ENCODE assay signal across 8 cellular contexts in genomic region chr20:13008761-13009681, GRCh38. TPM values are rescaled to one million over a fixed set of nuclear protein-coding genes. Genes with fewer than 3 reads are reported as not detected.
DNase-seq lines count a peak whose midpoint lies in the region; ATAC-seq, FAIRE-seq and TF ChIP-seq lines count a peak whose summit lies in the region.

SPTLC3 (plus strand) TSS chr20:13008972; CDS start chr20:13009268, 296 bp downstream.

- H3K9me2 ChIP-seq in Karpas-422 (replicated peaks; ENCODE audit: insufficient read depth, low read length): no peaks in the 10 kb centered on the region

- DNase-seq in Karpas-422 (no peak), coronary artery (ENCODE audit: low spot score) (peak; percentile 75), medulla oblongata (ENCODE audit: extremely low spot score) (peak; percentile 63), transverse colon (peak; percentile 62), GM19239 (ENCODE audit: insufficient read length, low spot score) (no peak), HEK293T (ENCODE audit: extremely low spot score) (no peak)

- H3K4me3 ChIP-seq in Karpas-422 (ENCODE audit: low read length) (peak within 1 kb of the TSS; percentile 31), coronary artery (peak within 1 kb of the TSS; percentile 64), transverse colon (peak within 1 kb of the TSS; percentile 4 to 51 (median 29))

- no peaks in the 10 kb centered on the region for H3K79me2 ChIP-seq in Karpas-422 (ENCODE audit: low read length)

- H3K9me3 ChIP-seq in Karpas-422 (ENCODE audit: low read length): no peaks in the 10 kb centered on the region
- H3K9me3 ChIP-seq in transverse colon: no peaks in the 10 kb centered on the region

- intact Hi-C loops in transverse colon (cut with DNase I; ENCODE audit: low total_unique reads): no loop called here

- no peak within 1 kb of the TSS for H2AFZ ChIP-seq in Karpas-422 (ENCODE audit: low read length)

- 3 to 4% methylated on average over 4 to 9 of the region's 9 CpGs for WGBS in transverse colon (ENCODE audit: low coverage in 1 of 2), 2 donors

- no peak within 1 kb of the TSS for H3K27ac ChIP-seq in Karpas-422 (ENCODE audit: low read length)
- H3K27ac ChIP-seq in coronary artery: peak within 1 kb of the TSS; percentile 52 to 80
- peak within 1 kb of the TSS; percentile 69 to 82 (median 76) for H3K27ac ChIP-seq in transverse colon

- CTCF ChIA-PET in HEK293T (lab: Yijun Ruan, JAX): no interaction called here

- H3K36me3 ChIP-seq in Karpas-422 (ENCODE audit: insufficient read depth, low read length) (no peaks in the 10 kb centered on the region), transverse colon (no peaks in the 10 kb centered on the region)

- no peak for TF ChIP-seq EP300 in transverse colon (IDR thresholded peaks at IDR 0.05; ENCODE audit: low read depth)

- TF ChIP-seq POLR2A in transverse colon (IDR thresholded peaks at IDR 0.05): peak; percentile 40

- H3K4me1 ChIP-seq in Karpas-422 (ENCODE audit: low read length) (peaks cover 25% of the 10 kb centered on the region), transverse colon (peaks cover 0 to 19% (median 10%) of the 10 kb centered on the region in 4 donors)

- H3K4me2 ChIP-seq in Karpas-422 (ENCODE audit: low read depth, low read length, poor library complexity, severe bottlenecking): peak within 1 kb of the TSS; percentile 61

- in situ Hi-C loops in transverse colon (cut with MboI; ENCODE audit: low pct_ligation_motif_present in 1 of 4, low pct_unique_long_range_greater_than_20kb in 1 of 4, low sequenced_read_pairs in 3 of 4): no loop called here

- H3K9ac ChIP-seq in Karpas-422 (ENCODE audit: low read length): no peak within 1 kb of the TSS

- FAIRE-seq in GM19239 (lab: Jason Lieb, UNC): no peak

- POLR2A ChIA-PET in HEK293T (lab: Yijun Ruan, JAX): no interaction called here

- TF ChIP-seq CTCF in coronary artery (IDR thresholded peaks at IDR 0.05) (no peak), transverse colon (IDR thresholded peaks at IDR 0.05) (no peak)

- peak; percentile 53 for ATAC-seq in GM18502 (IDR thresholded peaks at IDR 0.05; ENCODE audit: poor library complexity, unreplicated experiment)
- peak; percentile 24 for ATAC-seq in GM21786 (IDR thresholded peaks at IDR 0.05; ENCODE audit: unreplicated experiment)

- H4K20me1 ChIP-seq in Karpas-422 (ENCODE audit: insufficient read depth, low read depth, low read length): no peaks in the 10 kb centered on the region

- no peaks in the 10 kb centered on the region for H3K27me3 ChIP-seq in Karpas-422 (ENCODE audit: low read length)
- no peaks in the 10 kb centered on the region for H3K27me3 ChIP-seq in transverse colon

TF ChIP-seq in HEK293T, 16 proteins besides CTCF, POLR2A, EP300 and RAD21:
- no peak for TF ChIP-seq FOXM1 (IDR thresholded peaks at IDR 0.05; ENCODE audit: borderline replicate concordance)
- no peak for TF ChIP-seq ELF4 (IDR thresholded peaks at IDR 0.05)
- TF ChIP-seq SP1 (IDR thresholded peaks at IDR 0.05): no peak
- TF ChIP-seq SUZ12 (IDR thresholded peaks at IDR 0.05): no peak
- TF ChIP-seq FOXK2 (IDR thresholded peaks at IDR 0.05): no peak

RNA-seq across cellular contexts. Expression of gene SPTLC3, which starts in this region (rescaled TPM):
- total RNA-seq in Karpas-422 (2014; rRNA removed; shearing (Covaris generic); ENCODE audit: low replicate concordance): not detected in 2 replicates
- 10 to 100 TPM in 1 of 4 donors, 1 to 10 TPM in 3; 2.6 to 11.6 (median 8.8) TPM for total RNA-seq in transverse colon

Comparison
In these comparisons a context has a peak if more than half of its experiments do, and no peak if none do; other contexts are left out.
1. DNase-seq: peak in coronary artery (single experiment), medulla oblongata (single experiment) and transverse colon (single experiment); none in Karpas-422 (single experiment), GM19239 (single experiment) and HEK293T (single experiment).
2. Peak in every context shown above with its lines, with median percentiles within 50 percentile points of each other: H3K4me3 ChIP-seq.